1 cellular context compared by ENCODE assay signal in the genomic region with DNA sequence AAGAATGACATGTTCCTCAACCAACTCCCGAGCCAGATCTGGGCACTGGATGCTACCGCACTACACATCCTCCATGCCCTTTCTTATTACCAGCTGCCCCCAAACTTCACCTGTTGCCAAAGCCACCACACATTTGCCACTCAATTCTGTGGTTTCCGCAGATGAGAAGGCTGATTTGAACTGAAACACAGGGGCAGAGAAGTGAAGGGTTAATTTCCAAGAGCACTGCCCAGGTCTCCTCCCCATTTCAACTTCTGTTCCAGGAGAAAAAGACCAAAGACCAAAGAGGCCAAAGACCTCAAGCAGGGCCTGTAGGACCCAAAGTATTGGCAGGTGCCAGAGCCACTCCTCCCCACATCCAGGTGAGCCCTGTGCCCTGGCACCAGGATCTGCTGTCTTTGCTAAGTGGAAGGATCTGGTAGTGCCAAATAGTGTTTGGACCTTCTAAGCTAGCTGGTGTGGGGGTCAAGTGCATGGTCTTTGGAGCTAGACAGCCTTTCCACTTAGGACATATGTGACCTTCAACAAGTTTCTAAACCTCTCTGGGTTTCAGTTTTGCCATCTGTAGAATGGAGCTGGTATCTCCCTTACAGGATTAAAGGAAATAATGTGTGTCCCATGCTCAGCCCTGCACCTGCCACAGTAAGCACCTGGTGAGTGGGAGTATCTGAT.
TF ChIP-seq lines count a peak whose summit lies in the region.

No MANE protein-coding gene starts in this region.

TF ChIP-seq in liver, 16 proteins besides CTCF, POLR2A, EP300 and RAD21 (continued from another document):
- TF ChIP-seq, protein P1, sequence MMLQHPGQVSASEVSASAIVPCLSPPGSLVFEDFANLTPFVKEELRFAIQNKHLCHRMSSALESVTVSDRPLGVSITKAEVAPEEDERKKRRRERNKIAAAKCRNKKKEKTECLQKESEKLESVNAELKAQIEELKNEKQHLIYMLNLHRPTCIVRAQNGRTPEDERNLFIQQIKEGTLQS (IDR thresholded peaks at IDR 0.05), result no peak
- TF ChIP-seq HNF4A (conservative IDR thresholded peaks at IDR 0.05), result peak; percentile 70 to 74
- TF ChIP-seq JUND (IDR thresholded peaks at IDR 0.05), result no peak
- no peak for TF ChIP-seq YY1 (IDR thresholded peaks at IDR 0.05)
- TF ChIP-seq FOXA2 (IDR thresholded peaks at IDR 0.05), result no peak
- peak; percentile 34 for TF ChIP-seq HNF4G (IDR thresholded peaks at IDR 0.05)
TF ChIP-seq in liver: peak in this region for 4.
